In genomic region chr1:100364731-100365130, GRCh38 we compare ENCODE assay signal across 13 cellular contexts. TPM values are rescaled to one million over a fixed set of nuclear protein-coding genes. Genes with fewer than 3 reads are reported as not detected.
DNase-seq lines count a peak whose midpoint lies in the region; ATAC-seq and TF ChIP-seq lines count a peak whose summit lies in the region.
"Had no signal": no experiment of that assay in that cellular context is flagged by ENCODE, and none has a peak within 500 bp of the region (broad histone marks: within the 10 kb centered on the region; RNA-seq: fewer than 3 reads in every experiment).

No MANE protein-coding gene starts in this region.

- peaks cover 5% of the 10 kb centered on the region for H3F3A ChIP-seq in SK-N-SH (replicated peaks; ENCODE audit: insufficient read depth)

- H3K27me3 ChIP-seq in esophagus squamous epithelium: no peaks in the 10 kb centered on the region
- H3K27me3 ChIP-seq in SK-N-SH (ENCODE audit: insufficient read depth): no peaks in the 10 kb centered on the region
- H3K27me3 ChIP-seq: heart left ventricle, tibial artery had no signal

- peak overlapping the region in 1 of 2 donors; percentile 74 for H3K4me3 Mint-ChIP-seq in activated T-cell treated with anti-CD3 and anti-CD28 coated beads, Interleukin-2, amount 50 U/mL, for 72 hours
- peak overlapping the region in 2 of 5 experiments; percentile 6 to 12 for H3K4me3 Mint-ChIP-seq in brain
- peak overlapping the region; percentile 53 for H3K4me3 Mint-ChIP-seq in stimulated activated effector memory CD8-positive, alpha-beta T cell treated with anti-CD3 and anti-CD28 coated beads, Interleukin-12 subunit alpha, Interleukin-12 subunit beta, amount 100 ng/mL, for 72 hours

- ATAC-seq in activated T-cell treated with anti-CD3 and anti-CD28 coated beads, Interleukin-2, amount 50 U/mL, for 72 hours (replicated peaks in 1 of 2): no peak
- ATAC-seq in HG02981 (IDR thresholded peaks at IDR 0.05; ENCODE audit: unreplicated experiment) (peak; percentile 58), GM19467 (IDR thresholded peaks at IDR 0.05; ENCODE audit: unreplicated experiment) (no peak)
- ATAC-seq in stimulated activated effector memory CD8-positive, alpha-beta T cell treated with anti-CD3 and anti-CD28 coated beads, Interleukin-12 subunit alpha, Interleukin-12 subunit beta, amount 100 ng/mL, for 72 hours: no peak
- ATAC-seq: heart left ventricle had no signal

- TF ChIP-seq CTCF in brain (conservative IDR thresholded peaks at IDR 0.05): no peak
- TF ChIP-seq CTCF in esophagus squamous epithelium (IDR thresholded peaks at IDR 0.05): no peak
- no peak for TF ChIP-seq CTCF in SK-N-SH (IDR thresholded peaks at IDR 0.05)

- H3K4me1 Mint-ChIP-seq in activated T-cell treated with anti-CD3 and anti-CD28 coated beads, Interleukin-2, amount 50 U/mL, for 72 hours (ENCODE audit: low read depth): peaks cover 61% of the 10 kb centered on the region
- peaks cover 36% of the 10 kb centered on the region for H3K4me1 Mint-ChIP-seq in brain
- peaks cover 48% of the 10 kb centered on the region for H3K4me1 Mint-ChIP-seq in stimulated activated effector memory CD8-positive, alpha-beta T cell treated with anti-CD3 and anti-CD28 coated beads, Interleukin-12 subunit alpha, Interleukin-12 subunit beta, amount 100 ng/mL, for 72 hours

- no peaks in the 10 kb centered on the region for H4K20me1 ChIP-seq in SK-N-SH (ENCODE audit: insufficient read depth)

- H3K9me2 ChIP-seq in SK-N-SH: no peaks in the 10 kb centered on the region

- H3K36me3 ChIP-seq in esophagus squamous epithelium (no peaks in the 10 kb centered on the region), SK-N-SH (replicated peaks in 1 of 2; ENCODE audit: control insufficient read depth in 1 of 2, insufficient read depth in 2 of 2, low read length in 1 of 2) (no peaks in the 10 kb centered on the region)
- H3K36me3 ChIP-seq: heart left ventricle, tibial artery had no signal

- H3K27me3 Mint-ChIP-seq in activated T-cell treated with anti-CD3 and anti-CD28 coated beads, Interleukin-2, amount 50 U/mL, for 72 hours (ENCODE audit: low read depth): no peaks in the 10 kb centered on the region
- no peaks in the 10 kb centered on the region for H3K27me3 Mint-ChIP-seq in brain

- 47 to 51% methylated on average over 3 of the region's 3 CpGs for WGBS in esophagus squamous epithelium, 2 donors
- WGBS in SK-N-SH (ENCODE audit: low lambda C conversion rate): 80% methylated on average over 3 of the region's 3 CpGs

- H3K4me3 ChIP-seq in esophagus squamous epithelium (no peak overlapping the region), SK-N-SH (ENCODE audit: low read depth in 2 of 2, low read length in 1 of 2) (no peak overlapping the region)
- H3K4me3 ChIP-seq: heart left ventricle, tibial artery had no signal

- no peak for TF ChIP-seq RAD21 in SK-N-SH (IDR thresholded peaks at IDR 0.05; ENCODE audit: low read length)

- no peak for TF ChIP-seq EP300 in SK-N-SH (IDR thresholded peaks at IDR 0.05; ENCODE audit: borderline replicate concordance in 1 of 2, low read depth in 1 of 2, low read length in 1 of 2)

- H3K9me3 ChIP-seq in esophagus squamous epithelium (no peaks in the 10 kb centered on the region), SK-N-SH (no peaks in the 10 kb centered on the region)
- H3K9me3 ChIP-seq: tibial artery had no signal

- no peak overlapping the region for H3K27ac ChIP-seq in esophagus squamous epithelium
- no peak overlapping the region for H3K27ac ChIP-seq in SK-N-SH (ENCODE audit: low read depth in 2 of 2, low read length in 1 of 2)
- H3K27ac ChIP-seq: epithelial cell of prostate, heart left ventricle, tibial artery had no signal

- CTCF ChIA-PET in SK-N-SH (lab: Yijun Ruan, JAX): no interaction called here

- peaks cover 4% of the 10 kb centered on the region in 2 donors for H3K9me3 Mint-ChIP-seq in activated T-cell treated with anti-CD3 and anti-CD28 coated beads, Interleukin-2, amount 50 U/mL, for 72 hours
- peaks cover 4 to 9% (median 6%) of the 10 kb centered on the region in 5 experiments for H3K9me3 Mint-ChIP-seq in brain
- no peaks in the 10 kb centered on the region for H3K9me3 Mint-ChIP-seq in stimulated activated effector memory CD8-positive, alpha-beta T cell treated with anti-CD3 and anti-CD28 coated beads, Interleukin-12 subunit alpha, Interleukin-12 subunit beta, amount 100 ng/mL, for 72 hours

- H2AFZ ChIP-seq in SK-N-SH (ENCODE audit: low read depth): no peak overlapping the region

- H3K27ac Mint-ChIP-seq in activated T-cell treated with anti-CD3 and anti-CD28 coated beads, Interleukin-2, amount 50 U/mL, for 72 hours: peak overlapping the region; percentile 58
- peak overlapping the region in 3 of 5 experiments; percentile 51 to 94 (median 54) for H3K27ac Mint-ChIP-seq in brain
- peak overlapping the region; percentile 20 for H3K27ac Mint-ChIP-seq in stimulated activated effector memory CD8-positive, alpha-beta T cell treated with anti-CD3 and anti-CD28 coated beads, Interleukin-12 subunit alpha, Interleukin-12 subunit beta, amount 100 ng/mL, for 72 hours

- POLR2A ChIA-PET in SK-N-SH (lab: Yijun Ruan, JAX): interaction anchor here (0.7 kb wide), 1 partner anchor 36 kb away, joined by 3 read pairs; no protein-coding TSS in a partner anchor

- H3K4me1 ChIP-seq in esophagus squamous epithelium: peaks cover 0 to 16% (median 8%) of the 10 kb centered on the region in 3 donors
- peaks cover 0 to 5% of the 10 kb centered on the region in 2 experiments; a peak in 2 of 4 replicates for H3K4me1 ChIP-seq in SK-N-SH (ENCODE audit: control insufficient read depth in 1 of 2, insufficient read depth in 2 of 2, low read depth in 1 of 2, low read length in 1 of 2)

- H3K4me2 ChIP-seq in SK-N-SH: no peak overlapping the region

- no peak for DNase-seq in activated T-cell treated with anti-CD3 and anti-CD28 coated beads, Interleukin-2, amount 50 U/mL, for 72 hours
- DNase-seq in activated T-cell treated with anti-CD3 and anti-CD28 coated beads for 4 hours (no peak), esophagus squamous epithelium (lab: John Stamatoyannopoulos, UW) (no peak), SK-N-SH (no peak)
- DNase-seq in stimulated activated effector memory CD8-positive, alpha-beta T cell treated with anti-CD3 and anti-CD28 coated beads, Interleukin-12 subunit alpha, Interleukin-12 subunit beta, amount 100 ng/mL, for 72 hours (ENCODE audit: low spot score in 2 of 2): no peak
- DNase-seq: heart left ventricle, NCI-H526 treated with DMSO at 0.1 percent for 48 hours, T1000, tibial artery had no signal

- peaks cover 35% of the 10 kb centered on the region; the same call in 1 of the 2 replicates for H3K79me2 ChIP-seq in SK-N-SH (ENCODE audit: insufficient read depth)

- intact Hi-C loops in esophagus squamous epithelium (cut with DNase I): no loop called here

- H3K9ac ChIP-seq in SK-N-SH: no peak overlapping the region

- no peak for TF ChIP-seq POLR2A in esophagus squamous epithelium (IDR thresholded peaks at IDR 0.05)

- peaks cover 8 to 14% of the 10 kb centered on the region in 2 donors for H3K36me3 Mint-ChIP-seq in activated T-cell treated with anti-CD3 and anti-CD28 coated beads, Interleukin-2, amount 50 U/mL, for 72 hours (ENCODE audit: insufficient read depth in 2 of 2)
- H3K36me3 Mint-ChIP-seq in brain: peaks cover 23% of the 10 kb centered on the region
- H3K36me3 Mint-ChIP-seq in stimulated activated effector memory CD8-positive, alpha-beta T cell treated with anti-CD3 and anti-CD28 coated beads, Interleukin-12 subunit alpha, Interleukin-12 subunit beta, amount 100 ng/mL, for 72 hours: peaks cover 42% of the 10 kb centered on the region

TF ChIP-seq in SK-N-SH, 30 proteins besides CTCF, POLR2A, EP300 and RAD21 (continues in another document):
- TF ChIP-seq NFIC (IDR thresholded peaks at IDR 0.05; ENCODE audit: borderline replicate concordance) (no peak), NRF1 (IDR thresholded peaks at IDR 0.05; ENCODE audit: low read depth, low read length) (no peak), FOXJ3 (CRISPR knock-in tag; IDR thresholded peaks at IDR 0.05) (no peak), IRF3 (IDR thresholded peaks at IDR 0.05; ENCODE audit: low read depth, low read length) (no peak), PBX3 (IDR thresholded peaks at IDR 0.05) (no peak), RCOR1 (IDR thresholded peaks at IDR 0.05; ENCODE audit: low read length) (no peak), POLR2AphosphoS5 (IDR thresholded peaks at IDR 0.05; ENCODE audit: low read depth, low read length) (no peak), MXI1 (IDR thresholded peaks at IDR 0.05; ENCODE audit: low read depth, low read length) (no peak)
- TF ChIP-seq, protein P1, sequence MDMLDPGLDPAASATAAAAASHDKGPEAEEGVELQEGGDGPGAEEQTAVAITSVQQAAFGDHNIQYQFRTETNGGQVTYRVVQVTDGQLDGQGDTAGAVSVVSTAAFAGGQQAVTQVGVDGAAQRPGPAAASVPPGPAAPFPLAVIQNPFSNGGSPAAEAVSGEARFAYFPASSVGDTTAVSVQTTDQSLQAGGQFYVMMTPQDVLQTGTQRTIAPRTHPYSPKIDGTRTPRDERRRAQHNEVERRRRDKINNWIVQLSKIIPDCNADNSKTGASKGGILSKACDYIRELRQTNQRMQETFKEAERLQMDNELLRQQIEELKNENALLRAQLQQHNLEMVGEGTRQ (IDR thresholded peaks at IDR 0.05; ENCODE audit: borderline replicate concordance, low read depth, low read length): no peak

RNA-seq across cellular contexts. Expression of gene CDC14A, which starts 12.4 kb away (rescaled TPM):
- 10 to 100 TPM; 17.8 to 24.1 TPM for total RNA-seq in activated T-cell treated with anti-CD3 and anti-CD28 coated beads, Interleukin-2, amount 50 U/mL, for 72 hours
- polyA plus RNA-seq in brain (ENCODE audit: insufficient read depth, low read depth, low replicate concordance) (1.8 TPM), SK-N-SH (2012; rRNA removed) (2.2 and 2.8 TPM in 2 replicates)
- 1 to 10 TPM; 3.0 to 8.6 (median 4.3) TPM for total RNA-seq in esophagus squamous epithelium
- 3.1 and 3.7 TPM in 2 replicates for polyA plus RNA-seq in SK-N-SH (2012; cell fraction: cytosol; rRNA removed)
- 3.1 and 6.3 TPM in 2 replicates for polyA plus RNA-seq in SK-N-SH (2012; cell fraction: nucleus; rRNA removed)
